In the genomic region with DNA sequence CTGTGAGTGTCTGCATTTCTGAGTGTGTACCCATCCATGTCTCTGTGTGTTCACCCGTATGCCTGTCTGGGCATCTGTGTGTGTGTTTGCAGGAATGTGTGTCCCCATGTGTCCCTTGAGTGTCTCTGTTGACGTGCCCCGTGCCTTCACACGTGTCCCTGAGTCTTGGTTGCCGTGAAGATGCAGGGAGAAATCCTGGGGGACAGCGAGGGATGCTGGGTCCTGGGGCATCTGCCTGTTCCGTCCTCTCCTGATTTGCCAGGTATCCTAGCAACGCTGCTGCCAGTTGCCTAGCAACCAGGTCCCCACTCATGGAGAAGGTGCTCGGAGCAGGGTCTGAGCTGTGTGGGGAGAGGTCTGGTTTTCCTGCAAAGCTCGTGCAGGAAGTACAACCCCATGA, we compare ENCODE assay signal across 1 cellular context.
TF ChIP-seq lines count a peak whose summit lies in the region.

No MANE protein-coding gene starts in this region.

TF ChIP-seq in IMR-90, 13 proteins besides CTCF, POLR2A, EP300 and RAD21:
- no peak for TF ChIP-seq MAFK (IDR thresholded peaks at IDR 0.05; ENCODE audit: low read depth, low read length)
- TF ChIP-seq, protein P1, sequence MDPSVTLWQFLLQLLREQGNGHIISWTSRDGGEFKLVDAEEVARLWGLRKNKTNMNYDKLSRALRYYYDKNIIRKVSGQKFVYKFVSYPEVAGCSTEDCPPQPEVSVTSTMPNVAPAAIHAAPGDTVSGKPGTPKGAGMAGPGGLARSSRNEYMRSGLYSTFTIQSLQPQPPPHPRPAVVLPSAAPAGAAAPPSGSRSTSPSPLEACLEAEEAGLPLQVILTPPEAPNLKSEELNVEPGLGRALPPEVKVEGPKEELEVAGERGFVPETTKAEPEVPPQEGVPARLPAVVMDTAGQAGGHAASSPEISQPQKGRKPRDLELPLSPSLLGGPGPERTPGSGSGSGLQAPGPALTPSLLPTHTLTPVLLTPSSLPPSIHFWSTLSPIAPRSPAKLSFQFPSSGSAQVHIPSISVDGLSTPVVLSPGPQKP (IDR thresholded peaks at IDR 0.05; ENCODE audit: borderline replicate concordance, low read depth, low read length), result no peak
- TF ChIP-seq RFX5 (IDR thresholded peaks at IDR 0.05; ENCODE audit: low read depth, low read length), result no peak
- no peak for TF ChIP-seq MXI1 (IDR thresholded peaks at IDR 0.05; ENCODE audit: borderline replicate concordance, low read depth, low read length)
- TF ChIP-seq NFE2L2 (IDR thresholded peaks at IDR 0.05; ENCODE audit: low read depth, low read length), result no peak
- TF ChIP-seq BHLHE40 (IDR thresholded peaks at IDR 0.05; ENCODE audit: low read depth, low read length), result no peak
- TF ChIP-seq RCOR1 (IDR thresholded peaks at IDR 0.05; ENCODE audit: insufficient replicate concordance, low read length), result no peak
- TF ChIP-seq SMC3 (IDR thresholded peaks at IDR 0.05; ENCODE audit: low read depth, low read length), result no peak
- no peak for TF ChIP-seq CHD1 (IDR thresholded peaks at IDR 0.05; ENCODE audit: low read depth, low read length)
- TF ChIP-seq MAZ (IDR thresholded peaks at IDR 0.05; ENCODE audit: borderline replicate concordance, low read depth, low read length), result no peak
- TF ChIP-seq, protein P2, sequence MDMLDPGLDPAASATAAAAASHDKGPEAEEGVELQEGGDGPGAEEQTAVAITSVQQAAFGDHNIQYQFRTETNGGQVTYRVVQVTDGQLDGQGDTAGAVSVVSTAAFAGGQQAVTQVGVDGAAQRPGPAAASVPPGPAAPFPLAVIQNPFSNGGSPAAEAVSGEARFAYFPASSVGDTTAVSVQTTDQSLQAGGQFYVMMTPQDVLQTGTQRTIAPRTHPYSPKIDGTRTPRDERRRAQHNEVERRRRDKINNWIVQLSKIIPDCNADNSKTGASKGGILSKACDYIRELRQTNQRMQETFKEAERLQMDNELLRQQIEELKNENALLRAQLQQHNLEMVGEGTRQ (IDR thresholded peaks at IDR 0.05; ENCODE audit: low read depth, low read length), result no peak
